Comparison of ENCODE assay signal across 8 cellular contexts in the genomic region with DNA sequence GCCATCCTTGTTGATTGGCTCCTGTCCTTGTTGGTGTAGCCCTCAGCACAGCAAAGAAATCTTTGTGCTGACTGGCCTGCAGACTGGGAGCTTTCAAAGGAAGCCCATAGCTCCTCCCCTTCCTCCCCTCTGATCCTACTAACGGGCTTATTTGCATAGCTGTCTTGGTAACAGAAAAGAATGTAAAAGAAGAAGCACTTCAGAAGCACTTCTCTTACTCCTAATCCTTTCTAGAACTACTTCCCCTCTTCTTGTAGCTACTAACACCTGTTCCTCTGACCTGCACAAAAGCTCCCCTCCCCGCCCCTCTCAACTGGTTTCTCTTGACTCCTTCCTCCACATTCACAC.
DNase-seq lines count a peak whose midpoint lies in the region; ATAC-seq lines count a peak whose summit lies in the region.

No MANE protein-coding gene starts in this region.

- H3K27ac ChIP-seq in effector memory CD4-positive, alpha-beta T cell (ENCODE audit: insufficient read depth, low read length, poor library complexity, severe bottlenecking) = peak overlapping the region; percentile 52

- H3K36me3 ChIP-seq in effector memory CD4-positive, alpha-beta T cell (ENCODE audit: control insufficient read depth, insufficient read depth, low read length) = no peaks in the 10 kb centered on the region

- peak overlapping the region; percentile 93 for H3K27ac Mint-ChIP-seq in stimulated activated memory B cell treated with anti-CD40 and anti-IgM and Interleukin-4, amounts not matched to agents 10 μg/mL and 1 μg/mL and 100 μg/mL, for 72 hours

- peaks cover 9% of the 10 kb centered on the region for H3K27me3 Mint-ChIP-seq in stimulated activated memory B cell treated with anti-CD40 and anti-IgM and Interleukin-4, amounts not matched to agents 10 μg/mL and 1 μg/mL and 100 μg/mL, for 72 hours

- H3K4me1 ChIP-seq in effector memory CD4-positive, alpha-beta T cell (ENCODE audit: control insufficient read depth, insufficient read depth, low read length, poor library complexity, severe bottlenecking) = peaks cover 19% of the 10 kb centered on the region

- no peaks in the 10 kb centered on the region for H3K9me3 Mint-ChIP-seq in stimulated activated memory B cell treated with anti-CD40 and anti-IgM and Interleukin-4, amounts not matched to agents 10 μg/mL and 1 μg/mL and 100 μg/mL, for 72 hours

- peak overlapping the region; percentile 20 for H3K4me3 ChIP-seq in effector memory CD4-positive, alpha-beta T cell (ENCODE audit: insufficient read depth, low read depth, low read length, poor library complexity, severe bottlenecking)

- H3K4me3 Mint-ChIP-seq in stimulated activated memory B cell treated with anti-CD40 and anti-IgM and Interleukin-4, amounts not matched to agents 10 μg/mL and 1 μg/mL and 100 μg/mL, for 72 hours = peak overlapping the region; percentile 75

- ATAC-seq in GM18858 (IDR thresholded peaks at IDR 0.05; ENCODE audit: unreplicated experiment) (peak; percentile 96), HG02970 (IDR thresholded peaks at IDR 0.05; ENCODE audit: low FRiP score, unreplicated experiment) (peak; percentile 80)
- ATAC-seq in stimulated activated memory B cell treated with anti-CD40 and anti-IgM and Interleukin-4, amounts not matched to agents 10 μg/mL and 1 μg/mL and 100 μg/mL, for 72 hours = peak; percentile 98

- H3K27me3 ChIP-seq in effector memory CD4-positive, alpha-beta T cell (replicated peaks; ENCODE audit: control insufficient read depth, insufficient read depth, low read length, poor library complexity, severe bottlenecking) = no peaks in the 10 kb centered on the region

- H3K36me3 Mint-ChIP-seq in stimulated activated memory B cell treated with anti-CD40 and anti-IgM and Interleukin-4, amounts not matched to agents 10 μg/mL and 1 μg/mL and 100 μg/mL, for 72 hours = no peaks in the 10 kb centered on the region

- H3K4me1 Mint-ChIP-seq in stimulated activated memory B cell treated with anti-CD40 and anti-IgM and Interleukin-4, amounts not matched to agents 10 μg/mL and 1 μg/mL and 100 μg/mL, for 72 hours = peaks cover 34% of the 10 kb centered on the region

- DNase-seq in AML-193 (lab: John Stamatoyannopoulos, UW) (peak; percentile 82 to 89), NOMO-1 (lab: John Stamatoyannopoulos, UW; ENCODE audit: unreplicated experiment in 2 of 2) (peak; percentile 44 to 90), NCI-H1105 (lab: John Stamatoyannopoulos, UW) (no peak)
- no peak for DNase-seq in effector memory CD4-positive, alpha-beta T cell
- no peak for DNase-seq in effector CD8-positive, alpha-beta T cell (lab: John Stamatoyannopoulos, UW)

- H3K9me3 ChIP-seq in effector memory CD4-positive, alpha-beta T cell (ENCODE audit: control insufficient read depth, low read length) = no peaks in the 10 kb centered on the region

Comparison
In these comparisons a context has a peak if more than half of its experiments do, and no peak if none do; other contexts are left out.
1. DNase-seq: peak in AML-193 (2 of 2) and NOMO-1 (2 of 2); none in effector memory CD4-positive, alpha-beta T cell (0 of 3), effector CD8-positive, alpha-beta T cell (single experiment) and NCI-H1105 (single experiment).
2. Peak in every context shown above with its lines, with median percentiles within 50 percentile points of each other: ATAC-seq.